In the genomic region with DNA sequence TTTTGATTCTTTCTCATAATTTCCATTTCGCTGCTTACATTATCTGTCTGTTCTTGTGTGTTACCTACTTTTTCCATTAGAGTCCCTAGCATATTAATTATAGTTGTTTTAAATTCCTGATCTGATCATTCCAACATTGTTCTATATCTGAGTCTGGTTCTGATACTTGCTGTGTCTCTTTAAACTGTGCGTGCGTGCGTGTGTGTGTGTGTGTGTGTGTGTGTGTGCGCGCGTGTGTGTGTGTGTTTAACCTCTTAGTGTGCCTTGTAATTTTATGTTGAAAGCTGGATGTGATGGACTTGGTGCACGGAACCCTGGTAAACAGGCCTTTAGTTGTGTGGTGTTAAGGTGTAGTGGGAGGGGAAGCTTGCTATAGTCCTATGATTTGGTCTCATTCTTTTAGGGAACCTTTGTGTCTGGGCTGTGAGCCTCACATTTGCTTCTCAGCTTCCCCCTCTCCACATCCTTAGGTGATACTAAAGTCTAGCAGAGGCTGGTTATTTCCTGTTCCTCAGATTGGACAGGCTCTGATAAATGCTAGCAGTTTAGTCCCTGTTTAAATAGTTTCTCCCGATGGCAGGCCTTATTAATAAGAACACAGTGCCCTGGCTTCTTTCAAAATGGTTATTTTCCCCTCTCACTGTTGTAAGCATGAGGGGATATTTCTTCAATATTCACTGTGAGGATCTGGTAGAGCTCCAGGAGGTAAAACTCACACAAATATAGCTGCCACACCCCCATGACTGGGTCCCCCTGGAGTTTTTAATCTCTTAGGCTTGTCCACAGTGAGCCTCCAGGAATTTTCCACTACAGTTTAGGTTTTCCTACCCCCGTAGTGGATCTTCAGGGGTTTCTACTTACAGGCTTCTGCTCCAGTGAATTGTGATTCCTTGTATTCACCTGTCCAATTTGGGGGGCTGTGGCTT, we compare ENCODE assay signal across 11 cellular contexts.
DNase-seq lines count a peak whose midpoint lies in the region; ATAC-seq and TF ChIP-seq lines count a peak whose summit lies in the region.
"Had no signal": no experiment of that assay in that cellular context is flagged by ENCODE, and none has a peak within 500 bp of the region (broad histone marks: within the 10 kb centered on the region; RNA-seq: fewer than 3 reads in every experiment).

No MANE protein-coding gene starts in this region.

- DNase-seq in activated T-cell treated with anti-CD3 and anti-CD28 coated beads, Interleukin-2, amount 50 U/mL, for 24 hours, result no peak
- DNase-seq in activated T-cell treated with anti-CD3 and anti-CD28 coated beads, Interleukin-2, amount 50 U/mL, for 4 hours, result no peak
- DNase-seq in SHP77 treated with DMSO at 0.1 percent for 48 hours (lab: John Stamatoyannopoulos, UW), result peak; percentile 46
- no peak for DNase-seq in left ventricle myocardium inferior
- no peak for DNase-seq in substantia nigra (lab: John Stamatoyannopoulos, UW)
- no peak for DNase-seq in RPMI8226
- DNase-seq: CD8-positive, alpha-beta memory T cell; NCI-H2227 treated with DMSO at 0.1 percent for 48 hours had no signal

- peaks cover 4% of the 10 kb centered on the region for H3K9me3 Mint-ChIP-seq in activated T-cell treated with anti-CD3 and anti-CD28 coated beads, Interleukin-2, amount 50 U/mL, for 24 hours
- H3K9me3 Mint-ChIP-seq in activated T-cell treated with anti-CD3 and anti-CD28 coated beads, Interleukin-2, amount 50 U/mL, for 4 hours, result no peaks in the 10 kb centered on the region

- no peak for ATAC-seq in activated T-cell treated with anti-CD3 and anti-CD28 coated beads, Interleukin-2, amount 50 U/mL, for 4 hours
- no peak for ATAC-seq in GM18873 (IDR thresholded peaks at IDR 0.05; ENCODE audit: low FRiP score, unreplicated experiment)
- no peak for ATAC-seq in GM21786 (IDR thresholded peaks at IDR 0.05; ENCODE audit: unreplicated experiment)

- no peaks in the 10 kb centered on the region for H3K9me3 ChIP-seq in left ventricle myocardium inferior (replicated peaks)

- TF ChIP-seq CTCF in left ventricle myocardium inferior (IDR thresholded peaks at IDR 0.05; ENCODE audit: borderline replicate concordance), result no peak

- H3K4me1 Mint-ChIP-seq in activated T-cell treated with anti-CD3 and anti-CD28 coated beads, Interleukin-2, amount 50 U/mL, for 24 hours (ENCODE audit: low read depth), result peaks cover 63% of the 10 kb centered on the region
- H3K4me1 Mint-ChIP-seq in activated T-cell treated with anti-CD3 and anti-CD28 coated beads, Interleukin-2, amount 50 U/mL, for 4 hours (ENCODE audit: low read depth), result peaks cover 43% of the 10 kb centered on the region

- H3K27me3 ChIP-seq in left ventricle myocardium inferior (ENCODE audit: low read depth), result no peaks in the 10 kb centered on the region

- no peak overlapping the region for H3K4me3 ChIP-seq in left ventricle myocardium inferior

- H3K36me3 ChIP-seq in left ventricle myocardium inferior, result no peaks in the 10 kb centered on the region

- H3K27me3 Mint-ChIP-seq in activated T-cell treated with anti-CD3 and anti-CD28 coated beads, Interleukin-2, amount 50 U/mL, for 24 hours, result no peaks in the 10 kb centered on the region
- no peaks in the 10 kb centered on the region for H3K27me3 Mint-ChIP-seq in activated T-cell treated with anti-CD3 and anti-CD28 coated beads, Interleukin-2, amount 50 U/mL, for 4 hours (ENCODE audit: low read depth)
- H3K27me3 Mint-ChIP-seq: CD8-positive, alpha-beta memory T cell had no signal

- H3K4me1 ChIP-seq in left ventricle myocardium inferior, result peaks cover 35% of the 10 kb centered on the region

- H3K27ac ChIP-seq in left ventricle myocardium inferior (replicated peaks) (peak overlapping the region; percentile 61), substantia nigra (ENCODE audit: low read depth, low read length, poor library complexity, severe bottlenecking) (peak overlapping the region; percentile 1)

- H3K27ac Mint-ChIP-seq in activated T-cell treated with anti-CD3 and anti-CD28 coated beads, Interleukin-2, amount 50 U/mL, for 24 hours, result peak overlapping the region; percentile 90

- intact Hi-C loops in left ventricle myocardium inferior (cut with micrococcal nuclease), result no loop called here

- peaks cover 93% of the 10 kb centered on the region for H3K36me3 Mint-ChIP-seq in activated T-cell treated with anti-CD3 and anti-CD28 coated beads, Interleukin-2, amount 50 U/mL, for 24 hours (ENCODE audit: low read depth)
- peaks cover 32% of the 10 kb centered on the region for H3K36me3 Mint-ChIP-seq in activated T-cell treated with anti-CD3 and anti-CD28 coated beads, Interleukin-2, amount 50 U/mL, for 4 hours (ENCODE audit: insufficient read depth)

- no peak overlapping the region for H3K4me3 Mint-ChIP-seq in activated T-cell treated with anti-CD3 and anti-CD28 coated beads, Interleukin-2, amount 50 U/mL, for 24 hours
- no peak overlapping the region for H3K4me3 Mint-ChIP-seq in activated T-cell treated with anti-CD3 and anti-CD28 coated beads, Interleukin-2, amount 50 U/mL, for 4 hours
- H3K4me3 Mint-ChIP-seq: CD8-positive, alpha-beta memory T cell; nephron had no signal
